ENCODE assay signal across 8 cellular contexts in the genomic region with DNA sequence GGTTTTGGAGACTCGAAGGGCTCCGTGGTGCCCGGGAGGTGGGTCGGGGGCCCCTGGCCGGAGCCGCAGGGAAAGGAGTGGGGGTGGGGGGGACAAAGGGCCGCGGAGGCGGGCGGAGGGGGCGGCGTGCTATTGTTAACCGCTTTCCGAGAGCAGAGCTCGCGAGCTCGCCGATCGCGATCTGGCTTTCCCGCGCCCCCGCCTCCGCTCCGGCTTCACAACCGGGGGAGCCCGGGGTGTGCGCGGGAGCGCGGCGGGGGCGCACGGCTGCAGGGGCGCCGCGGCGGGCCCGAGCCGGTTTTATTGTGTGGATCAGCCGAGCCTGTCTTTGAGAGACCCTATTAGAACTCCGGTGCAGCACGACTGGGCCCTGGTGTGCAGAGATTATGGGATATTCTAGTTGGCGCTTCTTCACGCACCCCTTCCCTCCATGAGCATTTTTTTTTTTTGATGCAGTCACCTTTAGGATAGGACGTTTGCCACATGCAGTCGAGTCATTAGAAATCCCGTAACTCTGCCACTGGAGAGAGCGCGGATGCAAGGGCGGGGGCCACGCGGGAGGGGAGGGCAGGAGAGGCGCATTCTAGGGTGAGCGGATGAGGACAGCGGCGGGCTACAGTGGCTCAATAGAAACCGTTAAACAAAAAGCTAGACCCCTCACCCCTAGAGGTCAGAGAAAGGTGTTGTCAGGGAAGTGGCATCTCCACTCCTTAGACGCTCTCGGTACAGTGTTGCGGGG. TPM values are rescaled to one million over a fixed set of nuclear protein-coding genes. Genes with fewer than 3 reads are reported as not detected.
DNase-seq lines count a peak whose midpoint lies in the region; ATAC-seq and TF ChIP-seq lines count a peak whose summit lies in the region.

No MANE protein-coding gene starts in this region.

- ATAC-seq in HG02884 (IDR thresholded peaks at IDR 0.05; ENCODE audit: unreplicated experiment), result no peak
- no peak for ATAC-seq in HG02588 (IDR thresholded peaks at IDR 0.05; ENCODE audit: unreplicated experiment)

- H3K4me3 ChIP-seq in SJCRH30 (peak overlapping the region; percentile 52), coronary artery (peak overlapping the region; percentile 79), mesodermal cell (ENCODE audit: extremely low read depth, insufficient read depth, low read length, poor library complexity, severe bottlenecking) (peak overlapping the region; percentile 47), tibial nerve (peak overlapping the region; percentile 52 to 74 (median 60))

- TF ChIP-seq CTCF in coronary artery (IDR thresholded peaks at IDR 0.05) (no peak), tibial nerve (IDR thresholded peaks at IDR 0.05) (no peak)

- DNase-seq in NCI-H2196 (lab: John Stamatoyannopoulos, UW; ENCODE audit: unreplicated experiment), result peak; percentile 40
- DNase-seq in NCI-H2196 treated with DMSO at 0.1 percent for 48 hours (lab: John Stamatoyannopoulos, UW; ENCODE audit: unreplicated experiment), result no peak
- no peak for DNase-seq in SJCRH30
- no peak for DNase-seq in coronary artery (ENCODE audit: low spot score)
- no peak for DNase-seq in tibial nerve (ENCODE audit: low spot score in 2 of 2)

- no peak for TF ChIP-seq POLR2A in tibial nerve (IDR thresholded peaks at IDR 0.05)

- TF ChIP-seq EP300 in tibial nerve (IDR thresholded peaks at IDR 0.05), result no peak

- H3K36me3 ChIP-seq in SJCRH30 (no peaks in the 10 kb centered on the region), mesodermal cell (ENCODE audit: control insufficient read depth, insufficient read depth, low read length) (no peaks in the 10 kb centered on the region), tibial nerve (no peaks in the 10 kb centered on the region)

- no peaks in the 10 kb centered on the region for H3K9me3 ChIP-seq in SJCRH30 (replicated peaks)
- no peaks in the 10 kb centered on the region for H3K9me3 ChIP-seq in mesodermal cell (ENCODE audit: control insufficient read depth, low read length)
- H3K9me3 ChIP-seq in tibial nerve, result no peaks in the 10 kb centered on the region

- H3K27ac ChIP-seq in SJCRH30 (no peak overlapping the region), coronary artery (no peak overlapping the region), mesodermal cell (ENCODE audit: low read depth, low read length, severe bottlenecking) (no peak overlapping the region), tibial nerve (peak overlapping the region in 1 of 4 donors; percentile 42)

- H3K27me3 ChIP-seq in SJCRH30, result peaks cover 42% of the 10 kb centered on the region
- H3K27me3 ChIP-seq in tibial nerve, result peaks cover 0 to 51% of the 10 kb centered on the region in 2 donors

- no peaks in the 10 kb centered on the region for H3K4me1 ChIP-seq in SJCRH30
- no peaks in the 10 kb centered on the region for H3K4me1 ChIP-seq in mesodermal cell (ENCODE audit: control insufficient read depth, insufficient read depth, low read length, poor library complexity, severe bottlenecking)
- peaks cover 0 to 52% (median 29%) of the 10 kb centered on the region in 4 donors for H3K4me1 ChIP-seq in tibial nerve

- WGBS in mesodermal cell (ENCODE audit: insufficient coverage in 2 of 2), 2 experiments, result 0 to 1% methylated on average over 33 to 47 of the region's 61 CpGs
- WGBS in tibial nerve, 2 donors, result 1% methylated on average over 32 to 61 of the region's 61 CpGs

RNA-seq across cellular contexts. Expression of a gene that starts 3.6 kb away (rescaled TPM):
- 0.04 and 0.13 TPM in 2 replicates for total RNA-seq in SJCRH30 (2014; rRNA removed; shearing (Covaris generic))
- polyA plus RNA-seq in mesodermal cell (2013, experiment 1 of 2), result 0.52 TPM
- 0.81 TPM for polyA plus RNA-seq in mesodermal cell (2013, experiment 2 of 2)
- total RNA-seq in tibial nerve, result 1 to 10 TPM in 2 of 4 donors, under 1 TPM in 1, not detected in 1; 0.22 to 1.2 (median 1.0) TPM
